Comparison of ENCODE assay signal across 22 cellular contexts in genomic region chr20:1633535-1633934, GRCh38. TPM values are rescaled to one million over a fixed set of nuclear protein-coding genes. Genes with fewer than 3 reads are reported as not detected.
DNase-seq lines count a peak whose midpoint lies in the region; ATAC-seq, FAIRE-seq and TF ChIP-seq lines count a peak whose summit lies in the region.
"Had no signal": no experiment of that assay in that cellular context is flagged by ENCODE, and none has a peak within 500 bp of the region (broad histone marks: within the 10 kb centered on the region; RNA-seq: fewer than 3 reads in every experiment).

No MANE protein-coding gene starts in this region.

- ATAC-seq in K562 (peak; percentile 77), GM18909 (IDR thresholded peaks at IDR 0.05; ENCODE audit: poor library complexity, unreplicated experiment) (no peak)
- no peak for ATAC-seq in activated naive CD4-positive, alpha-beta T cell treated with anti-CD3 and anti-CD28 coated beads, Interleukin-2, amount 50 U/mL, for 72 hours
- ATAC-seq: gastrocnemius medialis, left lobe of liver had no signal

- H3K36me3 ChIP-seq in K562 (ENCODE audit: control insufficient read depth, insufficient read depth, low read length) (no peaks in the 10 kb centered on the region), mesendoderm (ENCODE audit: control insufficient read depth, insufficient read depth, low read length) (no peaks in the 10 kb centered on the region)
- H3K36me3 ChIP-seq: BLaER1, gastrocnemius medialis, neutrophil had no signal

- H4K5ac ChIP-seq in mesendoderm (ENCODE audit: low read length), result no peak overlapping the region

- no TSS peak for BruUV-seq in K562 (replicated peaks; lab: Mats Ljungman, UMichigan)

- H3K4me3 ChIP-seq in K562 (no peak overlapping the region), mesendoderm (ENCODE audit: low read length) (no peak overlapping the region)
- H3K4me3 ChIP-seq: BLaER1, gastrocnemius medialis had no signal

- H3K56ac ChIP-seq in mesendoderm (ENCODE audit: low read length), result no peak overlapping the region

- H3K18ac ChIP-seq in mesendoderm (ENCODE audit: low read length), result no peak overlapping the region

- no peak overlapping the region for H2AFZ ChIP-seq in K562 (ENCODE audit: low read depth, low read length)

- no peak for FAIRE-seq in K562 (lab: Jason Lieb, UNC)

- H3K4me1 Mint-ChIP-seq in activated CD4-positive, alpha-beta T cell treated with anti-CD3 and anti-CD28 coated beads, Interleukin-2, amount 10 ng/mL, durations not matched to agents 24 days and 14 days, result peaks cover 28% of the 10 kb centered on the region
- H3K4me1 Mint-ChIP-seq in activated CD4-positive, alpha-beta T cell treated with anti-CD3 and anti-CD28 coated beads, Interleukin-2, amount 10 ng/mL, durations not matched to agents 7 days and 5 days, result peaks cover 31% of the 10 kb centered on the region

- H4K20me1 ChIP-seq in K562 (replicated peaks; ENCODE audit: control insufficient read depth, insufficient read depth, low read length), result no peaks in the 10 kb centered on the region
- H4K20me1 ChIP-seq: BLaER1 had no signal

- intact Hi-C loops in activated CD4-positive, alpha-beta T cell treated with anti-CD3 and anti-CD28 coated beads, Interleukin-2, amount 10 ng/mL, durations not matched to agents 24 days and 14 days (cut with micrococcal nuclease), result no loop called here
- intact Hi-C loops in K562 (cut with micrococcal nuclease), result no loop called here

- peaks cover 70% of the 10 kb centered on the region for H3K36me3 Mint-ChIP-seq in activated CD4-positive, alpha-beta T cell treated with anti-CD3 and anti-CD28 coated beads, Interleukin-2, amount 10 ng/mL, durations not matched to agents 24 days and 14 days (ENCODE audit: low read depth)
- peaks cover 77% of the 10 kb centered on the region for H3K36me3 Mint-ChIP-seq in activated CD4-positive, alpha-beta T cell treated with anti-CD3 and anti-CD28 coated beads, Interleukin-2, amount 10 ng/mL, durations not matched to agents 7 days and 5 days (ENCODE audit: low read depth)
- H3K36me3 Mint-ChIP-seq in activated naive CD4-positive, alpha-beta T cell treated with anti-CD3 and anti-CD28 coated beads, Interleukin-2, amount 50 U/mL, for 72 hours, result peaks cover 30 to 74% of the 10 kb centered on the region in 2 donors

- no peak overlapping the region for H2BK120ac ChIP-seq in mesendoderm (ENCODE audit: low read depth, low read length)

- no peaks in the 10 kb centered on the region for H3K9me3 ChIP-seq in K562 (replicated peaks; ENCODE audit: control insufficient read depth, insufficient read depth, low read depth, low read length)
- H3K9me3 ChIP-seq: BLaER1, gastrocnemius medialis, neutrophil had no signal

- H4K8ac ChIP-seq in mesendoderm (ENCODE audit: low read depth, low read length), result no peak overlapping the region

- H3K4me2 ChIP-seq in K562 (ENCODE audit: insufficient read depth, low read length) (no peak overlapping the region), mesendoderm (ENCODE audit: low read length) (no peak overlapping the region)
- H3K4me2 ChIP-seq: BLaER1 had no signal

- 1% methylated on average over 4 of the region's 4 CpGs for WGBS in K562 (ENCODE audit: insufficient coverage, low coverage, missing lambda C conversion rate)
- no CpG with 5 or more reads among the region's 4 CpGs for WGBS in mesendoderm (ENCODE audit: extremely low coverage, insufficient coverage, low lambda C conversion rate)

- H3K27ac Mint-ChIP-seq in activated CD4-positive, alpha-beta T cell treated with anti-CD3 and anti-CD28 coated beads, Interleukin-2, amount 10 ng/mL, durations not matched to agents 24 days and 14 days, result no peak overlapping the region
- no peak overlapping the region for H3K27ac Mint-ChIP-seq in activated CD4-positive, alpha-beta T cell treated with anti-CD3 and anti-CD28 coated beads, Interleukin-2, amount 10 ng/mL, durations not matched to agents 7 days and 5 days
- H3K27ac Mint-ChIP-seq in activated naive CD4-positive, alpha-beta T cell treated with anti-CD3 and anti-CD28 coated beads, Interleukin-2, amount 50 U/mL, for 72 hours, result no peak overlapping the region

- H3K23ac ChIP-seq in mesendoderm (ENCODE audit: low read length), result no peak overlapping the region

- H3K27me3 ChIP-seq in K562 (ENCODE audit: control insufficient read depth in 2 of 2, insufficient read depth in 2 of 2, low read length in 2 of 2) (peaks cover 0 to 9% of the 10 kb centered on the region in 2 experiments; a peak in 1 of 5 replicates), mesendoderm (ENCODE audit: insufficient read depth, low read length, poor library complexity) (no peaks in the 10 kb centered on the region)
- H3K27me3 ChIP-seq: BLaER1, gastrocnemius medialis, neutrophil had no signal

- no peak overlapping the region for H2BK15ac ChIP-seq in mesendoderm (replicated peaks; ENCODE audit: low read depth)

- no peak overlapping the region for H3K9ac ChIP-seq in K562 (ENCODE audit: insufficient read depth in 1 of 2, low read depth in 2 of 2, low read length in 2 of 2)
- no peak overlapping the region for H3K9ac ChIP-seq in mesendoderm (ENCODE audit: low read length)
- H3K9ac ChIP-seq: BLaER1 had no signal

- H3K27ac ChIP-seq in K562 (ENCODE audit: extremely low read depth, low read depth, low read length) (no peak overlapping the region), mesendoderm (ENCODE audit: low read depth, low read length) (no peak overlapping the region)
- H3K27ac ChIP-seq: BLaER1, gastrocnemius medialis, neutrophil had no signal

- H3K9me1 ChIP-seq in K562 (ENCODE audit: control insufficient read depth, insufficient read depth, low read length), result no peaks in the 10 kb centered on the region

- H3K79me2 ChIP-seq in K562 (ENCODE audit: control insufficient read depth, insufficient read depth, low read length) (no peaks in the 10 kb centered on the region), mesendoderm (ENCODE audit: control insufficient read depth, insufficient read depth, low read length) (no peaks in the 10 kb centered on the region)

- no peaks in the 10 kb centered on the region for H3K9me3 Mint-ChIP-seq in activated CD4-positive, alpha-beta T cell treated with anti-CD3 and anti-CD28 coated beads, Interleukin-2, amount 10 ng/mL, durations not matched to agents 24 days and 14 days
- no peaks in the 10 kb centered on the region for H3K9me3 Mint-ChIP-seq in activated CD4-positive, alpha-beta T cell treated with anti-CD3 and anti-CD28 coated beads, Interleukin-2, amount 10 ng/mL, durations not matched to agents 7 days and 5 days
- no peaks in the 10 kb centered on the region for H3K9me3 Mint-ChIP-seq in activated naive CD4-positive, alpha-beta T cell treated with anti-CD3 and anti-CD28 coated beads, Interleukin-2, amount 50 U/mL, for 72 hours

- peak; percentile 33 for DNase-seq in activated CD4-positive, alpha-beta T cell treated with anti-CD3 and anti-CD28 coated beads, Interleukin-2, amount 10 ng/mL, durations not matched to agents 24 days and 14 days
- DNase-seq in activated CD4-positive, alpha-beta T cell treated with anti-CD3 and anti-CD28 coated beads, Interleukin-2, amount 10 ng/mL, durations not matched to agents 7 days and 5 days, result no peak
- DNase-seq in NCI-H226 (peak; percentile 70), K562 (ENCODE audit: extremely low read depth in 1 of 4, low spot score in 3 of 4) (peak; percentile 6 to 35 (median 12)), mesendoderm (peak; percentile 25), GDM1 (lab: John Stamatoyannopoulos, UW) (no peak)
- DNase-seq in activated naive CD4-positive, alpha-beta T cell treated with anti-CD3 and anti-CD28 coated beads, Interleukin-2, amount 50 U/mL, for 72 hours (ENCODE audit: low spot score in 2 of 2), result no peak
- DNase-seq: 8988T, dermis blood vessel endothelial cell, DND-41, gastrocnemius medialis, GOT3, IMR-90, NCI-H1048, NCI-H2029 treated with DMSO at 0.1 percent for 48 hours, NCI-H510A, SIG-M5, T-helper 2 cell had no signal

- no peaks in the 10 kb centered on the region for H3K4me1 ChIP-seq in K562 (replicated peaks in 1 of 2; ENCODE audit: control insufficient read depth in 2 of 2, insufficient read depth in 2 of 2, low read length in 2 of 2)
- H3K4me1 ChIP-seq in mesendoderm (ENCODE audit: control insufficient read depth, low read depth, low read length), result no peaks in the 10 kb centered on the region
- H3K4me1 ChIP-seq: gastrocnemius medialis had no signal

- POLR2A ChIA-PET in activated CD4-positive, alpha-beta T cell treated with anti-CD3 and anti-CD28 coated beads, Interleukin-2, amount 10 ng/mL, durations not matched to agents 7 days and 5 days (lab: Charles Lee), result no interaction called here
- POLR2A ChIA-PET in K562 (lab: Yijun Ruan, JAX), result no interaction called here

- H3K27me3 Mint-ChIP-seq in activated CD4-positive, alpha-beta T cell treated with anti-CD3 and anti-CD28 coated beads, Interleukin-2, amount 10 ng/mL, durations not matched to agents 24 days and 14 days, result no peaks in the 10 kb centered on the region
- no peaks in the 10 kb centered on the region for H3K27me3 Mint-ChIP-seq in activated CD4-positive, alpha-beta T cell treated with anti-CD3 and anti-CD28 coated beads, Interleukin-2, amount 10 ng/mL, durations not matched to agents 7 days and 5 days

- in situ Hi-C loops in K562 (cut with MboI), result no loop called here

- no peak for TF ChIP-seq RAD21 in K562 (CRISPR knock-in tag; conservative IDR thresholded peaks at IDR 0.05 in 1 of 2, IDR thresholded peaks at IDR 0.05 in 1 of 2)

- TF ChIP-seq CTCF in K562 (IDR thresholded peaks at IDR 0.05 in 2 of 3, conservative IDR thresholded peaks at IDR 0.05 in 1 of 3; ENCODE audit: insufficient read depth in 2 of 3, low read depth in 1 of 3, low read length in 3 of 3), result no peak

- H3K4me3 Mint-ChIP-seq in activated CD4-positive, alpha-beta T cell treated with anti-CD3 and anti-CD28 coated beads, Interleukin-2, amount 10 ng/mL, durations not matched to agents 24 days and 14 days, result no peak overlapping the region
- H3K4me3 Mint-ChIP-seq in activated CD4-positive, alpha-beta T cell treated with anti-CD3 and anti-CD28 coated beads, Interleukin-2, amount 10 ng/mL, durations not matched to agents 7 days and 5 days, result no peak overlapping the region

- CTCF ChIA-PET in activated CD4-positive, alpha-beta T cell treated with anti-CD3 and anti-CD28 coated beads, Interleukin-2, amount 10 ng/mL, durations not matched to agents 7 days and 5 days (lab: Charles Lee), result no interaction called here
- CTCF ChIA-PET in K562 (lab: Yijun Ruan, JAX; ENCODE audit: low intra/inter-chr PET ratio), result no interaction called here

- no peak overlapping the region for H2AK5ac ChIP-seq in mesendoderm (ENCODE audit: low read length)

- no peak overlapping the region for H2BK5ac ChIP-seq in mesendoderm (ENCODE audit: low read length)

- no peak overlapping the region for H3K4ac ChIP-seq in mesendoderm (ENCODE audit: low read depth, low read length)

- no peaks in the 10 kb centered on the region for H3K79me1 ChIP-seq in mesendoderm (ENCODE audit: low read length)

- TF ChIP-seq POLR2A in K562 (conservative IDR thresholded peaks at IDR 0.05), result no peak

- TF ChIP-seq EP300 in K562 (IDR thresholded peaks at IDR 0.05; ENCODE audit: low read length), result no peak

RNA-seq across cellular contexts. Expression of gene SIRPB1, which starts 13.7 kb away (rescaled TPM):
- 0.82 and 2.8 TPM in 2 replicates for total RNA-seq in activated CD4-positive, alpha-beta T cell treated with anti-CD3 and anti-CD28 coated beads, Interleukin-2, amount 10 ng/mL, durations not matched to agents 24 days and 14 days
- 1 to 10 TPM; 3.6 to 4.5 TPM for total RNA-seq in activated CD4-positive, alpha-beta T cell treated with anti-CD3 and anti-CD28 coated beads, Interleukin-2, amount 10 ng/mL, durations not matched to agents 7 days and 5 days
- total RNA-seq in K562 (2011; cell fraction: chromatin; rRNA removed; ENCODE audit: low replicate concordance), result not detected in 2 replicates
- not detected in 2 replicates for total RNA-seq in K562 (2011; cell fraction: nucleolus; rRNA removed)
- not detected in 2 replicates for total RNA-seq in K562 (2011; cell fraction: nucleoplasm; rRNA removed)
- total RNA-seq in K562 (2014; rRNA removed) (not detected in 2 replicates), K562 (2014; rRNA removed; fragmentation: Illumina TruSeq; extraction: Trizol) (not detected in 2 replicates), K562 (2015; rRNA removed; fragmentation: Illumina TruSeq; extraction: Trizol) (not detected in 2 replicates), K562 (2021) (not detected in 2 replicates)
- polyA plus RNA-seq in K562 (2011; rRNA removed) (not detected in 2 replicates), K562 (2014; fragmentation: Illumina TruSeq; extraction: Trizol) (not detected in 2 replicates), K562 (2014; fragmentation: Nextera tagmentation; extraction: Ambion mirVana) (not detected), K562 (2014; rRNA removed) (not detected in 2 replicates)
- 0.22 TPM in 1 of 2 replicates, not detected in the other for polyA plus RNA-seq in K562 (2011; cell fraction: cytosol; rRNA removed)
- polyA plus RNA-seq in K562 (2011; cell fraction: nucleus; rRNA removed), result not detected in 2 replicates
- not detected in 2 replicates for polyA plus RNA-seq in K562 (2012)
- polyA minus RNA-seq in K562 (2011; rRNA and poly(A)+ RNA removed), result not detected in 2 replicates
- not detected in 2 replicates for polyA minus RNA-seq in K562 (2011; cell fraction: cytosol; rRNA and poly(A)+ RNA removed)
- polyA minus RNA-seq in K562 (2011; cell fraction: nucleus; rRNA and poly(A)+ RNA removed), result not detected in 2 replicates
- 0.08 TPM for polyA plus RNA-seq in mesendoderm (2013, experiment 1 of 2)
- polyA plus RNA-seq in mesendoderm (2013, experiment 2 of 2), result 0.08 TPM
- 1 to 10 TPM in 1 of 2 donors, under 1 TPM in 1; 0.99 to 1.9 TPM for total RNA-seq in activated naive CD4-positive, alpha-beta T cell treated with anti-CD3 and anti-CD28 coated beads, Interleukin-2, amount 50 U/mL, for 72 hours

RNA-seq across cellular contexts. Expression of gene SIRPG, which starts 24.0 kb away (rescaled TPM):
- total RNA-seq in activated CD4-positive, alpha-beta T cell treated with anti-CD3 and anti-CD28 coated beads, Interleukin-2, amount 10 ng/mL, durations not matched to agents 24 days and 14 days, result 33.8 and 34.3 TPM in 2 replicates
- total RNA-seq in activated CD4-positive, alpha-beta T cell treated with anti-CD3 and anti-CD28 coated beads, Interleukin-2, amount 10 ng/mL, durations not matched to agents 7 days and 5 days, result 10 to 100 TPM; 82.6 to 90.1 TPM
- total RNA-seq in K562 (2011; cell fraction: chromatin; rRNA removed; ENCODE audit: low replicate concordance), result not detected in 2 replicates
- not detected in 2 replicates for total RNA-seq in K562 (2011; cell fraction: nucleolus; rRNA removed)
- not detected in 2 replicates for total RNA-seq in K562 (2011; cell fraction: nucleoplasm; rRNA removed)
- total RNA-seq in K562 (2014; rRNA removed) (not detected in 2 replicates), K562 (2014; rRNA removed; fragmentation: Illumina TruSeq; extraction: Trizol) (not detected in 2 replicates), K562 (2015; rRNA removed; fragmentation: Illumina TruSeq; extraction: Trizol) (not detected in 2 replicates), K562 (2021) (not detected in 2 replicates)
- polyA plus RNA-seq in K562 (2011; rRNA removed) (not detected in 2 replicates), K562 (2014; fragmentation: Illumina TruSeq; extraction: Trizol) (not detected in 2 replicates), K562 (2014; fragmentation: Nextera tagmentation; extraction: Ambion mirVana) (not detected), K562 (2014; rRNA removed) (not detected in 2 replicates)
- not detected in 2 replicates for polyA plus RNA-seq in K562 (2011; cell fraction: cytosol; rRNA removed)
- polyA plus RNA-seq in K562 (2011; cell fraction: nucleus; rRNA removed), result not detected in 2 replicates
- polyA plus RNA-seq in K562 (2012), result not detected in 2 replicates
- polyA minus RNA-seq in K562 (2011; rRNA and poly(A)+ RNA removed), result not detected in 2 replicates
- polyA minus RNA-seq in K562 (2011; cell fraction: cytosol; rRNA and poly(A)+ RNA removed), result not detected in 2 replicates
- polyA minus RNA-seq in K562 (2011; cell fraction: nucleus; rRNA and poly(A)+ RNA removed), result not detected in 2 replicates
- not detected for polyA plus RNA-seq in mesendoderm (2013, experiment 1 of 2)
- 0.03 TPM for polyA plus RNA-seq in mesendoderm (2013, experiment 2 of 2)
- 10 to 100 TPM; 46.9 to 67.8 TPM for total RNA-seq in activated naive CD4-positive, alpha-beta T cell treated with anti-CD3 and anti-CD28 coated beads, Interleukin-2, amount 50 U/mL, for 72 hours
- total RNA-seq: dermis blood vessel endothelial cell, gastrocnemius medialis, IMR-90, left lobe of liver had no signal
- polyA plus RNA-seq: IMR-90 had no signal

Comparison
In these comparisons a context has a peak if more than half of its experiments do, and no peak if none do; other contexts are left out.
1. DNase-seq: peak in activated CD4-positive, alpha-beta T cell treated with anti-CD3 and anti-CD28 coated beads, Interleukin-2, amount 10 ng/mL, durations not matched to agents 24 days and 14 days (single experiment), NCI-H226 (single experiment), K562 (4 of 4) and mesendoderm (single experiment); none in activated CD4-positive, alpha-beta T cell treated with anti-CD3 and anti-CD28 coated beads, Interleukin-2, amount 10 ng/mL, durations not matched to agents 7 days and 5 days (single experiment), GDM1 (single experiment) and activated naive CD4-positive, alpha-beta T cell treated with anti-CD3 and anti-CD28 coated beads, Interleukin-2, amount 50 U/mL, for 72 hours (0 of 2).
2. RNA of gene SIRPG, which starts 24.0 kb away (total RNA-seq): 82.6 to 90.1 TPM in activated CD4-positive, alpha-beta T cell treated with anti-CD3 and anti-CD28 coated beads, Interleukin-2, amount 10 ng/mL, durations not matched to agents 7 days and 5 days, 46.9 to 67.8 TPM in activated naive CD4-positive, alpha-beta T cell treated with anti-CD3 and anti-CD28 coated beads, Interleukin-2, amount 50 U/mL, for 72 hours and 33.8 to 34.3 TPM in activated CD4-positive, alpha-beta T cell treated with anti-CD3 and anti-CD28 coated beads, Interleukin-2, amount 10 ng/mL, durations not matched to agents 24 days and 14 days; not detected in K562; every median in the first group is over 10 times any median in the second.